In the genomic region with DNA sequence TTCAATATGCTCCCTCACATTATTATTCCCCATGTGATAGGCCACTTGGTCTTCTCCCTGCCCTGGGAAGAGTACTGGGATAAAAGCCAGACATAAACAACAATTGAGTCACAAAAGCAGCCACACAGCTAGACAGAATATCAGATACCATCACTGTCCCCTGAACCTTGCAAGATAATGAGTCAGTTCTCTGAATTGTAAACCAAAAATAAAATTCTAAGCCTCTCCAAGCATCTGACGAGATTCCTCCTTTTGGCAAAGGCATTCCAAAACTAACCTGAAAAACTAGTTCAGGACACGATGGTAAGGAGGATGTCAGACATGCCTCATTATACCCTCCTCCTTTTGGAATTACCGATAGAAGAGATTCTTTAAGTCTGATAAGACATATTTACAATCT, we compare ENCODE assay signal across 15 cellular contexts.
DNase-seq lines count a peak whose midpoint lies in the region; ATAC-seq and TF ChIP-seq lines count a peak whose summit lies in the region.
"Had no signal": no experiment of that assay in that cellular context is flagged by ENCODE, and none has a peak within 500 bp of the region (broad histone marks: within the 10 kb centered on the region; RNA-seq: fewer than 3 reads in every experiment).

No MANE protein-coding gene starts in this region.

- peaks cover 0 to 3% of the 10 kb centered on the region in 2 experiments for H3K36me3 ChIP-seq in trophoblast cell (ENCODE audit: control insufficient read depth in 1 of 2, insufficient read depth in 2 of 2, low read length in 2 of 2)
- H3K36me3 ChIP-seq in thyroid gland, result no peaks in the 10 kb centered on the region
- H3K36me3 ChIP-seq: Peyer's patch had no signal

- H4K8ac ChIP-seq in trophoblast cell (ENCODE audit: low read depth, low read length), result no peak overlapping the region

- no peak overlapping the region for H2AFZ ChIP-seq in trophoblast cell (ENCODE audit: insufficient read depth, low read length, poor library complexity)

- POLR2A ChIA-PET in RWPE1 (lab: Yijun Ruan, JAX; ENCODE audit: low non-redundant PET), result no interaction called here

- no peaks in the 10 kb centered on the region for H3K4me1 Mint-ChIP-seq in stimulated activated naive B cell treated with anti-CD40 and anti-IgM and Interleukin-4, amounts not matched to agents 10 μg/mL and 1 μg/mL and 100 μg/mL, for 72 hours
- H3K4me1 Mint-ChIP-seq: B cell, memory B cell had no signal

- TF ChIP-seq CTCF in RWPE1 (conservative IDR thresholded peaks at IDR 0.05; ENCODE audit: low read depth) (no peak), fibroblast of mammary gland (conservative IDR thresholded peaks at IDR 0.05; ENCODE audit: control insufficient read depth, insufficient read depth, low read depth, low read length) (no peak), thyroid gland (IDR thresholded peaks at IDR 0.05) (no peak)

- no peak overlapping the region for H4K12ac ChIP-seq in trophoblast cell (ENCODE audit: low read depth, low read length)

- no peaks in the 10 kb centered on the region for H3K27me3 Mint-ChIP-seq in stimulated activated naive B cell treated with anti-CD40 and anti-IgM and Interleukin-4, amounts not matched to agents 10 μg/mL and 1 μg/mL and 100 μg/mL, for 72 hours
- H3K27me3 Mint-ChIP-seq: B cell, memory B cell had no signal

- DNase-seq in ELR (ENCODE audit: low read depth), result peak; percentile 69
- DNase-seq in RWPE1 (ENCODE audit: low spot score), result peak; percentile 22
- peak; percentile 64 for DNase-seq in fibroblast of mammary gland (ENCODE audit: low read depth)
- DNase-seq in trophoblast cell, result peak; percentile 78 to 99
- no peak for DNase-seq in Kasumi-1 (lab: John Stamatoyannopoulos, UW)
- no peak for DNase-seq in thyroid gland
- DNase-seq in stimulated activated naive B cell treated with anti-CD40 and anti-IgM and Interleukin-4, amounts not matched to agents 10 μg/mL and 1 μg/mL and 100 μg/mL, for 72 hours, result no peak
- DNase-seq: H9, Peyer's patch, retina had no signal

- H3K27me3 ChIP-seq in trophoblast cell (ENCODE audit: insufficient read depth, low read length) (no peaks in the 10 kb centered on the region), thyroid gland (no peaks in the 10 kb centered on the region)
- H3K27me3 ChIP-seq: Peyer's patch had no signal

- no peak overlapping the region for H3K27ac Mint-ChIP-seq in stimulated activated naive B cell treated with anti-CD40 and anti-IgM and Interleukin-4, amounts not matched to agents 10 μg/mL and 1 μg/mL and 100 μg/mL, for 72 hours
- H3K27ac Mint-ChIP-seq: B cell, H9, memory B cell, WTC11 had no signal

- CTCF ChIA-PET in RWPE1 (lab: Yijun Ruan, JAX), result interaction anchor here (0.5 to 0.6 kb wide), 2 partner anchors 62 to 279 kb away, joined by 3 read pairs; no protein-coding TSS in a partner anchor

- H3K4me1 ChIP-seq in trophoblast cell (ENCODE audit: control insufficient read depth in 1 of 2, insufficient read depth in 2 of 2, low read length in 2 of 2), result peaks cover 0 to 5% of the 10 kb centered on the region in 2 experiments
- H3K4me1 ChIP-seq in thyroid gland, result no peaks in the 10 kb centered on the region
- H3K4me1 ChIP-seq: Peyer's patch had no signal

- H3K4me2 ChIP-seq in trophoblast cell (ENCODE audit: low read length), result no peak overlapping the region

- intact Hi-C loops in thyroid gland (cut with DNase I), result no loop called here

- H3K18ac ChIP-seq in trophoblast cell (ENCODE audit: low read length), result no peak overlapping the region

- H3K23ac ChIP-seq in trophoblast cell (ENCODE audit: low read length), result no peak overlapping the region

- H3K4ac ChIP-seq in trophoblast cell (ENCODE audit: low read depth, low read length), result no peak overlapping the region

- no peak overlapping the region for H4K91ac ChIP-seq in trophoblast cell (ENCODE audit: low read depth, low read length)

- no peak overlapping the region for H2BK120ac ChIP-seq in trophoblast cell (ENCODE audit: insufficient read depth, low read length, poor library complexity)

- H3K27ac ChIP-seq in RWPE1 (no peak overlapping the region), trophoblast cell (ENCODE audit: low read depth, low read length) (peak overlapping the region; percentile 68), thyroid gland (no peak overlapping the region)
- H3K27ac ChIP-seq: epithelial cell of prostate, Peyer's patch had no signal

- H3K14ac ChIP-seq in trophoblast cell (ENCODE audit: low read length), result no peak overlapping the region

- no CpG with 5 or more reads among the region's 3 CpGs for WGBS in trophoblast cell (ENCODE audit: extremely low coverage, insufficient coverage, insufficient read length)
- 41 to 61% methylated on average over 3 of the region's 3 CpGs for WGBS in thyroid gland, 2 donors

- H3K36me3 Mint-ChIP-seq in stimulated activated naive B cell treated with anti-CD40 and anti-IgM and Interleukin-4, amounts not matched to agents 10 μg/mL and 1 μg/mL and 100 μg/mL, for 72 hours, result no peaks in the 10 kb centered on the region
- H3K36me3 Mint-ChIP-seq: memory B cell had no signal

- no peak overlapping the region for H2BK12ac ChIP-seq in trophoblast cell (ENCODE audit: low read length)

- no peak overlapping the region for H3K4me3 Mint-ChIP-seq in stimulated activated naive B cell treated with anti-CD40 and anti-IgM and Interleukin-4, amounts not matched to agents 10 μg/mL and 1 μg/mL and 100 μg/mL, for 72 hours
- H3K4me3 Mint-ChIP-seq: B cell, H9, memory B cell, WTC11 had no signal

- ATAC-seq in stimulated activated naive B cell treated with anti-CD40 and anti-IgM and Interleukin-4, amounts not matched to agents 10 μg/mL and 1 μg/mL and 100 μg/mL, for 72 hours (replicated peaks), result no peak
- no peak for ATAC-seq in HG03520 (IDR thresholded peaks at IDR 0.05; ENCODE audit: unreplicated experiment)
- ATAC-seq: WTC11 had no signal

- no peak overlapping the region for H3K9ac ChIP-seq in trophoblast cell (ENCODE audit: low read length)

- H3K4me3 ChIP-seq in fibroblast of mammary gland (ENCODE audit: control insufficient read depth, low read depth, low read length) (no peak overlapping the region), trophoblast cell (ENCODE audit: low read depth, low read length) (no peak overlapping the region), thyroid gland (replicated peaks in 1 of 3) (no peak overlapping the region)
- H3K4me3 ChIP-seq: Peyer's patch had no signal

- H2BK5ac ChIP-seq in trophoblast cell (ENCODE audit: low read depth, low read length, poor library complexity), result no peak overlapping the region

- H3K9me3 ChIP-seq in trophoblast cell (ENCODE audit: insufficient read depth, low read depth, low read length) (no peaks in the 10 kb centered on the region), thyroid gland (no peaks in the 10 kb centered on the region)
- H3K9me3 ChIP-seq: Peyer's patch had no signal

- no peak for TF ChIP-seq POLR2A in thyroid gland (IDR thresholded peaks at IDR 0.05)

- H2AK5ac ChIP-seq in trophoblast cell (ENCODE audit: low read length), result no peak overlapping the region

- H3K79me2 ChIP-seq in trophoblast cell (ENCODE audit: control insufficient read depth, insufficient read depth, low read length, poor library complexity), result peaks cover 2% of the 10 kb centered on the region

- H3K9me3 Mint-ChIP-seq in stimulated activated naive B cell treated with anti-CD40 and anti-IgM and Interleukin-4, amounts not matched to agents 10 μg/mL and 1 μg/mL and 100 μg/mL, for 72 hours, result peaks cover 4 to 6% of the 10 kb centered on the region in 2 donors

- H3K79me1 ChIP-seq in trophoblast cell (ENCODE audit: low read length), result peaks cover 11% of the 10 kb centered on the region

Comparison
In these comparisons a context has a peak if more than half of its experiments do, and no peak if none do; other contexts are left out.
1. DNase-seq: peak in ELR (single experiment), RWPE1 (single experiment), fibroblast of mammary gland (single experiment) and trophoblast cell (2 of 2); none in Kasumi-1 (0 of 2), thyroid gland (0 of 2) and stimulated activated naive B cell treated with anti-CD40 and anti-IgM and Interleukin-4, amounts not matched to agents 10 μg/mL and 1 μg/mL and 100 μg/mL, for 72 hours (single experiment).